1 cellular context compared by ENCODE assay signal in genomic region chr11:134261626-134262488, GRCh38.
TF ChIP-seq lines count a peak whose summit lies in the region.

No MANE protein-coding gene starts in this region.

TF ChIP-seq in GM12878, 131 proteins besides CTCF, POLR2A, EP300 and RAD21:
- TF ChIP-seq CHD4 (IDR thresholded peaks at IDR 0.05) (no peak), HCFC1 (IDR thresholded peaks at IDR 0.05; ENCODE audit: low read length) (no peak), SMAD5 (IDR thresholded peaks at IDR 0.05; ENCODE audit: low read depth) (no peak), WRNIP1 (IDR thresholded peaks at IDR 0.05; ENCODE audit: borderline replicate concordance, low read depth, low read length) (no peak), PAX8 (IDR thresholded peaks at IDR 0.05) (no peak), POLR2AphosphoS5 (IDR thresholded peaks at IDR 0.05; ENCODE audit: low read length) (no peak), SMC3 (IDR thresholded peaks at IDR 0.05; ENCODE audit: borderline replicate concordance, low read length) (peak; percentile 19; the same call in 1 of the 2 replicates), FOS (IDR thresholded peaks at IDR 0.05; ENCODE audit: borderline replicate concordance, extremely low read depth, insufficient read length) (no peak), JUNB (IDR thresholded peaks at IDR 0.05) (no peak), NR2F1 (conservative IDR thresholded peaks at IDR 0.05) (no peak), MEF2A (IDR thresholded peaks at IDR 0.05; ENCODE audit: insufficient read depth, low read depth, low read length) (no peak), RAD51 (IDR thresholded peaks at IDR 0.05) (no peak), ZBTB33 (IDR thresholded peaks at IDR 0.05) (no peak), BACH1 (IDR thresholded peaks at IDR 0.05; ENCODE audit: borderline replicate concordance) (no peak), ZSCAN29 (IDR thresholded peaks at IDR 0.05) (no peak), BCL11A (IDR thresholded peaks at IDR 0.05; ENCODE audit: low read depth, low read length) (no peak), TCF3 (IDR thresholded peaks at IDR 0.05; ENCODE audit: borderline replicate concordance, insufficient read depth, low read depth, low read length) (no peak), MEF2B (IDR thresholded peaks at IDR 0.05; ENCODE audit: partially characterized antibody, poor library complexity, severe bottlenecking) (no peak), FOXK2 (IDR thresholded peaks at IDR 0.05) (peak; percentile 49), SREBF1 (IDR thresholded peaks at IDR 0.05; ENCODE audit: low read length) (no peak), YY1 (IDR thresholded peaks at IDR 0.05; ENCODE audit: low read depth, low read length) (peak; percentile 59; the same call in 1 of the 2 replicates), DPF2 (IDR thresholded peaks at IDR 0.05) (no peak), POLR2AphosphoS2 (IDR thresholded peaks at IDR 0.05; ENCODE audit: low read depth, low read length) (no peak), ELK1 (IDR thresholded peaks at IDR 0.05; ENCODE audit: low read depth, low read length) (no peak)
- TF ChIP-seq, protein P1, sequence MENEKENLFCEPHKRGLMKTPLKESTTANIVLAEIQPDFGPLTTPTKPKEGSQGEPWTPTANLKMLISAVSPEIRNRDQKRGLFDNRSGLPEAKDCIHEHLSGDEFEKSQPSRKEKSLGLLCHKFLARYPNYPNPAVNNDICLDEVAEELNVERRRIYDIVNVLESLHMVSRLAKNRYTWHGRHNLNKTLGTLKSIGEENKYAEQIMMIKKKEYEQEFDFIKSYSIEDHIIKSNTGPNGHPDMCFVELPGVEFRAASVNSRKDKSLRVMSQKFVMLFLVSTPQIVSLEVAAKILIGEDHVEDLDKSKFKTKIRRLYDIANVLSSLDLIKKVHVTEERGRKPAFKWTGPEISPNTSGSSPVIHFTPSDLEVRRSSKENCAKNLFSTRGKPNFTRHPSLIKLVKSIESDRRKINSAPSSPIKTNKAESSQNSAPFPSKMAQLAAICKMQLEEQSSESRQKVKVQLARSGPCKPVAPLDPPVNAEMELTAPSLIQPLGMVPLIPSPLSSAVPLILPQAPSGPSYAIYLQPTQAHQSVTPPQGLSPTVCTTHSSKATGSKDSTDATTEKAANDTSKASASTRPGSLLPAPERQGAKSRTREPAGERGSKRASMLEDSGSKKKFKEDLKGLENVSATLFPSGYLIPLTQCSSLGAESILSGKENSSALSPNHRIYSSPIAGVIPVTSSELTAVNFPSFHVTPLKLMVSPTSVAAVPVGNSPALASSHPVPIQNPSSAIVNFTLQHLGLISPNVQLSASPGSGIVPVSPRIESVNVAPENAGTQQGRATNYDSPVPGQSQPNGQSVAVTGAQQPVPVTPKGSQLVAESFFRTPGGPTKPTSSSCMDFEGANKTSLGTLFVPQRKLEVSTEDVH (IDR thresholded peaks at IDR 0.05; ENCODE audit: low read depth, partially characterized antibody), result no peak
- TF ChIP-seq, protein P2, sequence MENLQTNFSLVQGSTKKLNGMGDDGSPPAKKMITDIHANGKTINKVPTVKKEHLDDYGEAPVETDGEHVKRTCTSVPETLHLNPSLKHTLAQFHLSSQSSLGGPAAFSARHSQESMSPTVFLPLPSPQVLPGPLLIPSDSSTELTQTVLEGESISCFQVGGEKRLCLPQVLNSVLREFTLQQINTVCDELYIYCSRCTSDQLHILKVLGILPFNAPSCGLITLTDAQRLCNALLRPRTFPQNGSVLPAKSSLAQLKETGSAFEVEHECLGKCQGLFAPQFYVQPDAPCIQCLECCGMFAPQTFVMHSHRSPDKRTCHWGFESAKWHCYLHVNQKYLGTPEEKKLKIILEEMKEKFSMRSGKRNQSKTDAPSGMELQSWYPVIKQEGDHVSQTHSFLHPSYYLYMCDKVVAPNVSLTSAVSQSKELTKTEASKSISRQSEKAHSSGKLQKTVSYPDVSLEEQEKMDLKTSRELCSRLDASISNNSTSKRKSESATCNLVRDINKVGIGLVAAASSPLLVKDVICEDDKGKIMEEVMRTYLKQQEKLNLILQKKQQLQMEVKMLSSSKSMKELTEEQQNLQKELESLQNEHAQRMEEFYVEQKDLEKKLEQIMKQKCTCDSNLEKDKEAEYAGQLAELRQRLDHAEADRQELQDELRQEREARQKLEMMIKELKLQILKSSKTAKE (IDR thresholded peaks at IDR 0.05; ENCODE audit: low read depth, poor library complexity, severe bottlenecking), result no peak
- TF ChIP-seq, protein P3, sequence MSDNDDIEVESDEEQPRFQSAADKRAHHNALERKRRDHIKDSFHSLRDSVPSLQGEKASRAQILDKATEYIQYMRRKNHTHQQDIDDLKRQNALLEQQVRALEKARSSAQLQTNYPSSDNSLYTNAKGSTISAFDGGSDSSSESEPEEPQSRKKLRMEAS (IDR thresholded peaks at IDR 0.05; ENCODE audit: low read depth, low read length), result no peak
TF ChIP-seq in GM12878: peak in this region for 3.
